In genomic region chr10:101817542-101818118, GRCh38 we compare ENCODE assay signal across 8 cellular contexts. TPM values are rescaled to one million over a fixed set of nuclear protein-coding genes. Genes with fewer than 3 reads are reported as not detected.
DNase-seq lines count a peak whose midpoint lies in the region; ATAC-seq, FAIRE-seq and TF ChIP-seq lines count a peak whose summit lies in the region.

No MANE protein-coding gene starts in this region.

- DNase-seq in G401 (ENCODE audit: low spot score) (peak; percentile 75), HFF-Myc (ENCODE audit: extremely low read depth, low read depth) (peak; percentile 85), Peyer's patch (peak in 2 of 3 donors; percentile 88 to 91), K562 (ENCODE audit: extremely low read depth in 1 of 4, low spot score in 3 of 4) (peak; percentile 41 to 92 (median 61)), hypothalamus (lab: John Stamatoyannopoulos, UW) (peak in 38 of 51 donors; percentile 11 to 74 (median 44)), GM12891 (ENCODE audit: insufficient read length, low spot score) (no peak), cerebellar nuclear complex (lab: John Stamatoyannopoulos, UW) (no peak)

- H4K20me1 ChIP-seq in K562 (replicated peaks; ENCODE audit: control insufficient read depth, insufficient read depth, low read length): peaks cover 35% of the 10 kb centered on the region

- in situ Hi-C loops in G401 (cut with HindIII; ENCODE audit: low sequenced_read_pairs): no loop called here
- in situ Hi-C loops in K562 (cut with MboI): no loop called here

- intact Hi-C loops in K562 (cut with micrococcal nuclease): no loop called here

- WGBS in K562 (ENCODE audit: insufficient coverage, low coverage, missing lambda C conversion rate): under 1% methylated on average over 18 of the region's 41 CpGs

- no peaks in the 10 kb centered on the region for H3K27me3 ChIP-seq in Peyer's patch
- H3K27me3 ChIP-seq in K562 (ENCODE audit: control insufficient read depth in 2 of 2, insufficient read depth in 2 of 2, low read length in 2 of 2): no peaks in the 10 kb centered on the region
- H3K27me3 ChIP-seq in rectal smooth muscle tissue (ENCODE audit: control insufficient read depth, insufficient read depth, low read length): no peaks in the 10 kb centered on the region

- peak; percentile 82 for FAIRE-seq in K562 (lab: Jason Lieb, UNC)
- FAIRE-seq in GM12891 (lab: Jason Lieb, UNC): no peak

- CTCF ChIA-PET in K562 (lab: Yijun Ruan, JAX; ENCODE audit: low intra/inter-chr PET ratio): no interaction called here

- H3K4me1 ChIP-seq in Peyer's patch (peaks cover 0 to 32% (median 7%) of the 10 kb centered on the region in 4 donors), K562 (replicated peaks in 1 of 2; ENCODE audit: control insufficient read depth in 2 of 2, insufficient read depth in 2 of 2, low read length in 2 of 2) (peaks cover 12 to 16% of the 10 kb centered on the region in 2 experiments; a peak in 4 of 5 replicates), rectal smooth muscle tissue (ENCODE audit: control insufficient read depth, insufficient read depth, low read length) (peaks cover 11% of the 10 kb centered on the region)

- H3K79me2 ChIP-seq in K562 (ENCODE audit: control insufficient read depth, insufficient read depth, low read length): peaks cover 82% of the 10 kb centered on the region

- no peak for TF ChIP-seq RAD21 in K562 (CRISPR knock-in tag; conservative IDR thresholded peaks at IDR 0.05 in 1 of 2, IDR thresholded peaks at IDR 0.05 in 1 of 2)

- H3K27ac ChIP-seq in Peyer's patch: peak overlapping the region; percentile 95 to 97 (median 95)
- H3K27ac ChIP-seq in K562 (ENCODE audit: extremely low read depth, low read depth, low read length): peak overlapping the region; percentile 99
- H3K27ac ChIP-seq in rectal smooth muscle tissue (ENCODE audit: low read depth, low read length): peak overlapping the region; percentile 96

- TF ChIP-seq CTCF in HFF-Myc (IDR thresholded peaks at IDR 0.05; ENCODE audit: low read depth, low read length, missing control alignments): no peak
- no peak for TF ChIP-seq CTCF in Peyer's patch (IDR thresholded peaks at IDR 0.05)
- TF ChIP-seq CTCF in K562 (IDR thresholded peaks at IDR 0.05 in 2 of 3, conservative IDR thresholded peaks at IDR 0.05 in 1 of 3; ENCODE audit: insufficient read depth in 2 of 3, low read depth in 1 of 3, low read length in 3 of 3): no peak

- TF ChIP-seq POLR2A in Peyer's patch (IDR thresholded peaks at IDR 0.05): peak; percentile 18 to 29
- TF ChIP-seq POLR2A in K562 (conservative IDR thresholded peaks at IDR 0.05): no peak
- no peak for TF ChIP-seq POLR2A in GM12891 (IDR thresholded peaks at IDR 0.05; ENCODE audit: low read depth, low read length)

- H3K4me3 ChIP-seq in HFF-Myc (replicated peaks; ENCODE audit: low read depth, low read length) (peak overlapping the region; percentile 96), Peyer's patch (peak overlapping the region; percentile 79 to 100 (median 95)), K562 (peak overlapping the region; percentile 98), rectal smooth muscle tissue (ENCODE audit: low read length) (peak overlapping the region; percentile 99)

- H3K9ac ChIP-seq in K562 (ENCODE audit: insufficient read depth in 1 of 2, low read depth in 2 of 2, low read length in 2 of 2): peak overlapping the region; percentile 96 to 100
- peak overlapping the region; percentile 99 for H3K9ac ChIP-seq in rectal smooth muscle tissue (ENCODE audit: low read length)

- peak overlapping the region; percentile 98 for H3K4me2 ChIP-seq in K562 (ENCODE audit: insufficient read depth, low read length)

- POLR2A ChIA-PET in K562 (lab: Yijun Ruan, JAX): interaction anchor here (0.6 to 3.9 kb wide), 9 partner anchors 9 to 1555 kb away, joined by 3 to 19 read pairs (median 4); no protein-coding TSS in a partner anchor

- ATAC-seq in K562: peak; percentile 78

- TF ChIP-seq EP300 in K562 (IDR thresholded peaks at IDR 0.05; ENCODE audit: low read length): no peak

- H3K9me3 ChIP-seq in Peyer's patch (no peaks in the 10 kb centered on the region), K562 (replicated peaks; ENCODE audit: control insufficient read depth, insufficient read depth, low read depth, low read length) (no peaks in the 10 kb centered on the region)

- peak overlapping the region; percentile 88; the same call in 1 of the 2 replicates for H2AFZ ChIP-seq in K562 (ENCODE audit: low read depth, low read length)

- no peaks in the 10 kb centered on the region for H3K9me1 ChIP-seq in K562 (ENCODE audit: control insufficient read depth, insufficient read depth, low read length)

- no TSS peak for BruUV-seq in K562 (replicated peaks; lab: Mats Ljungman, UMichigan)

- peaks cover 0 to 4% (median 0%) of the 10 kb centered on the region in 3 donors for H3K36me3 ChIP-seq in Peyer's patch
- H3K36me3 ChIP-seq in K562 (ENCODE audit: control insufficient read depth, insufficient read depth, low read length): peaks cover 23% of the 10 kb centered on the region; the same call in 1 of the 3 replicates
- peaks cover 2% of the 10 kb centered on the region for H3K36me3 ChIP-seq in rectal smooth muscle tissue (ENCODE audit: control insufficient read depth, insufficient read depth, low read length)

RNA-seq across cellular contexts. Expression of gene OGA, which starts 0.6 kb away (rescaled TPM):
- 56.1 and 67.4 TPM in 2 replicates for total RNA-seq in G401 (2014; rRNA removed; shearing (Covaris generic))
- total RNA-seq in Peyer's patch: 100 to 1,000 TPM; 142 to 367 (median 173) TPM
- 146 and 468 TPM in 2 replicates for total RNA-seq in K562 (2011; cell fraction: chromatin; rRNA removed; ENCODE audit: low replicate concordance)
- total RNA-seq in K562 (2011; cell fraction: nucleolus; rRNA removed): 65.4 and 98.2 TPM in 2 replicates
- total RNA-seq in K562 (2011; cell fraction: nucleoplasm; rRNA removed): 193 and 258 TPM in 2 replicates
- 47.5 and 51.3 TPM in 2 replicates for total RNA-seq in K562 (2014; rRNA removed)
- 67.1 and 72.2 TPM in 2 replicates for total RNA-seq in K562 (2014; rRNA removed; fragmentation: Illumina TruSeq; extraction: Trizol)
- 58.4 and 60.7 TPM in 2 replicates for total RNA-seq in K562 (2015; rRNA removed; fragmentation: Illumina TruSeq; extraction: Trizol)
- 41.6 and 54.3 TPM in 2 replicates for total RNA-seq in K562 (2021)
- polyA plus RNA-seq in K562 (2011; rRNA removed): 73.5 and 79.9 TPM in 2 replicates
- polyA plus RNA-seq in K562 (2011; cell fraction: cytosol; rRNA removed): 7.7 and 23.2 TPM in 2 replicates
- 116 and 157 TPM in 2 replicates for polyA plus RNA-seq in K562 (2011; cell fraction: nucleus; rRNA removed)
- 42.3 and 50.2 TPM in 2 replicates for polyA plus RNA-seq in K562 (2012)
- polyA plus RNA-seq in K562 (2014; fragmentation: Illumina TruSeq; extraction: Trizol): 61.1 and 61.2 TPM in 2 replicates
- polyA plus RNA-seq in K562 (2014; fragmentation: Nextera tagmentation; extraction: Ambion mirVana): 10 to 100 TPM; 13.5 to 18.6 TPM
- polyA plus RNA-seq in K562 (2014; rRNA removed): 59.5 and 61.8 TPM in 2 replicates
- polyA minus RNA-seq in K562 (2011; rRNA and poly(A)+ RNA removed): 82.2 and 103 TPM in 2 replicates
- 25.0 and 32.5 TPM in 2 replicates for polyA minus RNA-seq in K562 (2011; cell fraction: cytosol; rRNA and poly(A)+ RNA removed)
- 36.2 and 78.1 TPM in 2 replicates for polyA minus RNA-seq in K562 (2011; cell fraction: nucleus; rRNA and poly(A)+ RNA removed)
- 67.5 TPM for polyA plus RNA-seq in GM12891 (2012; ENCODE audit: low read depth, missing spikeins)

RNA-seq across cellular contexts. Expression of gene KCNIP2, which starts 26.0 kb away (rescaled TPM):
- total RNA-seq in G401 (2014; rRNA removed; shearing (Covaris generic)): not detected in 2 replicates
- 10 to 100 TPM in 1 of 4 donors, 1 to 10 TPM in 3; 3.5 to 11.6 (median 5.5) TPM for total RNA-seq in Peyer's patch
- 32.6 and 43.2 TPM in 2 replicates for total RNA-seq in K562 (2011; cell fraction: chromatin; rRNA removed; ENCODE audit: low replicate concordance)
- total RNA-seq in K562 (2011; cell fraction: nucleolus; rRNA removed): 16.7 and 18.7 TPM in 2 replicates
- total RNA-seq in K562 (2011; cell fraction: nucleoplasm; rRNA removed): 49.0 and 80.9 TPM in 2 replicates
- 2.9 and 4.2 TPM in 2 replicates for total RNA-seq in K562 (2014; rRNA removed)
- total RNA-seq in K562 (2014; rRNA removed; fragmentation: Illumina TruSeq; extraction: Trizol): 2.9 and 4.0 TPM in 2 replicates
- 3.2 and 4.1 TPM in 2 replicates for total RNA-seq in K562 (2015; rRNA removed; fragmentation: Illumina TruSeq; extraction: Trizol)
- total RNA-seq in K562 (2021): 4.8 and 7.6 TPM in 2 replicates
- 7.1 and 9.5 TPM in 2 replicates for polyA plus RNA-seq in K562 (2011; rRNA removed)
- 1.7 and 3.2 TPM in 2 replicates for polyA plus RNA-seq in K562 (2011; cell fraction: cytosol; rRNA removed)
- 57.8 and 62.2 TPM in 2 replicates for polyA plus RNA-seq in K562 (2011; cell fraction: nucleus; rRNA removed)
- polyA plus RNA-seq in K562 (2012): 6.0 and 9.6 TPM in 2 replicates
- 6.3 and 7.9 TPM in 2 replicates for polyA plus RNA-seq in K562 (2014; fragmentation: Illumina TruSeq; extraction: Trizol)
- polyA plus RNA-seq in K562 (2014; fragmentation: Nextera tagmentation; extraction: Ambion mirVana): 1 to 10 TPM; 2.5 to 3.2 TPM
- 6.2 and 6.6 TPM in 2 replicates for polyA plus RNA-seq in K562 (2014; rRNA removed)
- 2.1 and 4.6 TPM in 2 replicates for polyA minus RNA-seq in K562 (2011; rRNA and poly(A)+ RNA removed)
- 0.91 TPM in 1 of 2 replicates, not detected in the other for polyA minus RNA-seq in K562 (2011; cell fraction: cytosol; rRNA and poly(A)+ RNA removed)
- 5.5 and 11.3 TPM in 2 replicates for polyA minus RNA-seq in K562 (2011; cell fraction: nucleus; rRNA and poly(A)+ RNA removed)
- polyA plus RNA-seq in GM12891 (2012; ENCODE audit: low read depth, missing spikeins): 1.5 TPM

RNA-seq across cellular contexts. Expression of gene NPM3, which starts 34.4 kb away (rescaled TPM):
- 235 and 256 TPM in 2 replicates for total RNA-seq in G401 (2014; rRNA removed; shearing (Covaris generic))
- total RNA-seq in Peyer's patch: 10 to 100 TPM in 2 of 4 donors, 1 to 10 TPM in 2; 7.7 to 25.6 (median 11.2) TPM
- total RNA-seq in K562 (2011; cell fraction: chromatin; rRNA removed; ENCODE audit: low replicate concordance): 7.6 and 17.3 TPM in 2 replicates
- 26.8 and 34.0 TPM in 2 replicates for total RNA-seq in K562 (2011; cell fraction: nucleolus; rRNA removed)
- 22.0 and 23.0 TPM in 2 replicates for total RNA-seq in K562 (2011; cell fraction: nucleoplasm; rRNA removed)
- total RNA-seq in K562 (2014; rRNA removed): 171 and 204 TPM in 2 replicates
- total RNA-seq in K562 (2014; rRNA removed; fragmentation: Illumina TruSeq; extraction: Trizol): 85.8 and 114 TPM in 2 replicates
- 108 and 112 TPM in 2 replicates for total RNA-seq in K562 (2015; rRNA removed; fragmentation: Illumina TruSeq; extraction: Trizol)
- total RNA-seq in K562 (2021): 147 and 148 TPM in 2 replicates
- 88.9 and 97.4 TPM in 2 replicates for polyA plus RNA-seq in K562 (2011; rRNA removed)
- polyA plus RNA-seq in K562 (2011; cell fraction: cytosol; rRNA removed): 141 and 176 TPM in 2 replicates
- polyA plus RNA-seq in K562 (2011; cell fraction: nucleus; rRNA removed): 72.2 and 89.1 TPM in 2 replicates
- polyA plus RNA-seq in K562 (2012): 76.1 and 130 TPM in 2 replicates
- polyA plus RNA-seq in K562 (2014; fragmentation: Illumina TruSeq; extraction: Trizol): 204 and 239 TPM in 2 replicates
- 10 to 100 TPM; 15.2 to 54.4 TPM for polyA plus RNA-seq in K562 (2014; fragmentation: Nextera tagmentation; extraction: Ambion mirVana)
- 161 and 168 TPM in 2 replicates for polyA plus RNA-seq in K562 (2014; rRNA removed)
- 48.1 and 61.6 TPM in 2 replicates for polyA minus RNA-seq in K562 (2011; rRNA and poly(A)+ RNA removed)
- polyA minus RNA-seq in K562 (2011; cell fraction: cytosol; rRNA and poly(A)+ RNA removed): 36.0 and 44.2 TPM in 2 replicates
- polyA minus RNA-seq in K562 (2011; cell fraction: nucleus; rRNA and poly(A)+ RNA removed): 11.2 and 12.2 TPM in 2 replicates
- 80.2 TPM for polyA plus RNA-seq in GM12891 (2012; ENCODE audit: low read depth, missing spikeins)

RNA-seq across cellular contexts. Expression of gene FGF8, which starts 41.7 kb away (rescaled TPM):
- 7.4 and 14.8 TPM in 2 replicates for total RNA-seq in G401 (2014; rRNA removed; shearing (Covaris generic))
- not detected for total RNA-seq in Peyer's patch
- not detected in 2 replicates for total RNA-seq in K562 (2011; cell fraction: chromatin; rRNA removed; ENCODE audit: low replicate concordance)
- total RNA-seq in K562 (2011; cell fraction: nucleolus; rRNA removed): 0.67 TPM in 1 of 2 replicates, not detected in the other
- total RNA-seq in K562 (2011; cell fraction: nucleoplasm; rRNA removed): 1.0 TPM in 1 of 2 replicates, not detected in the other
- total RNA-seq in K562 (2014; rRNA removed): 0.82 TPM in 1 of 2 replicates, not detected in the other
- not detected in 2 replicates for total RNA-seq in K562 (2014; rRNA removed; fragmentation: Illumina TruSeq; extraction: Trizol)
- total RNA-seq in K562 (2015; rRNA removed; fragmentation: Illumina TruSeq; extraction: Trizol): not detected in 2 replicates
- 0.29 and 0.31 TPM in 2 replicates for total RNA-seq in K562 (2021)
- polyA plus RNA-seq in K562 (2011; rRNA removed): 0.13 and 0.24 TPM in 2 replicates
- 0.73 TPM in 1 of 2 replicates, not detected in the other for polyA plus RNA-seq in K562 (2011; cell fraction: cytosol; rRNA removed)
- polyA plus RNA-seq in K562 (2011; cell fraction: nucleus; rRNA removed): 1.5 TPM in 2 replicates
- polyA plus RNA-seq in K562 (2012): 0.09 TPM in 1 of 2 replicates, not detected in the other
- not detected in 2 replicates for polyA plus RNA-seq in K562 (2014; fragmentation: Illumina TruSeq; extraction: Trizol)
- not detected for polyA plus RNA-seq in K562 (2014; fragmentation: Nextera tagmentation; extraction: Ambion mirVana)
- 0.28 and 0.44 TPM in 2 replicates for polyA plus RNA-seq in K562 (2014; rRNA removed)
- polyA minus RNA-seq in K562 (2011; rRNA and poly(A)+ RNA removed): not detected in 2 replicates
- not detected in 2 replicates for polyA minus RNA-seq in K562 (2011; cell fraction: cytosol; rRNA and poly(A)+ RNA removed)
- polyA minus RNA-seq in K562 (2011; cell fraction: nucleus; rRNA and poly(A)+ RNA removed): 0.54 TPM in 1 of 2 replicates, not detected in the other
- 0.15 TPM for polyA plus RNA-seq in GM12891 (2012; ENCODE audit: low read depth, missing spikeins)

Comparison
In these comparisons a context has a peak if more than half of its experiments do, and no peak if none do; other contexts are left out.
1. DNase-seq: peak in G401 (single experiment), HFF-Myc (single experiment), Peyer's patch (2 of 3), K562 (4 of 4) and hypothalamus (38 of 51); none in GM12891 (single experiment) and cerebellar nuclear complex (0 of 2).
2. POLR2A ChIP-seq: peak in Peyer's patch (2 of 2); none in K562 (single experiment) and GM12891 (single experiment).
3. Peak in every context shown above with its lines, with median percentiles within 50 percentile points of each other: H3K4me3 ChIP-seq and H3K27ac ChIP-seq.